ENCODE assay signal across 8 cellular contexts in the genomic region with DNA sequence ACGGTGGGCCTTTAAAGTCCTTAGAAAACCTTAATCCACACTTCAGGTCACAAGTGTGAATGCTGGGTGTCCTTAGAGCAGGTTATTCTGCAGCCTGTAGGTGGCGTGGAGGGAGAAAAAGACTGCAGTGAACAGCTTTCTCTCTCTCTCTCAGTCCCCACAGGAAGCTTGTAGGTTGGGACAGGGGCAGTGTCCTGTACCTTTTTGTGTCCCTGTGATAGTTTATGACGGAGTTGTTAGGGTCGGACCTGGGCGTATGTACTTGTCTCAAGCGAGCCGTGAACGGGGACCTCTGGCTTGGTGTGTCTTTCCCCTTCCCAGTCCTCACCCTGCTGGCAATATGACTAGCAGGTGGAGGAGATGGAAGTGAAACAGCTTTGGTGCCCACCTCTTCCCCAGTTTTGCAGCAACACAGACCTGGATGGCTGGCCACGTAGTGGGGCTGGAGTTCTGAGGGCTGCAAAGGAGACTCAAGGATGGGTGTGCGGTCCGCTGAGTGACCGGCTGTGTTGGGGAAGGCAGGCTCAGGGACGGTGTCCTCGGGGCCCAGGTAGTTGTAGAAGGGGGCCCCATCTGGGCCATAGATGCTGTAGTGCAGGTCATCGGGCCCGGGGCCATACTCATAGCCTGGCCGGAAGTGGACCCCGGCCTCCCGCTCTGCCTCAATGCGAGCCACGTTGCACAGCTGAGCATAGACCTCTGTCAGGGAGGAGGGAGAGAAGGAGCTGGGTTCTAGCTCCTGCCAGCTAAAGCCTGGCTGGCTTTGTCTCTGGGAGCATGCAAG. TPM values are rescaled to one million over a fixed set of nuclear protein-coding genes. Genes with fewer than 3 reads are reported as not detected.
DNase-seq lines count a peak whose midpoint lies in the region; ATAC-seq and TF ChIP-seq lines count a peak whose summit lies in the region.

No MANE protein-coding gene starts in this region.

- no peaks in the 10 kb centered on the region for H3K36me3 Mint-ChIP-seq in activated CD4-positive, alpha-beta memory T cell treated with anti-CD3 and anti-CD28 coated beads for 36 hours

- H3K4me2 ChIP-seq in KMS-11: peak overlapping the region; percentile 42; the same call in 1 of the 2 replicates

- 81% methylated on average over 21 of the region's 21 CpGs for WGBS in right cardiac atrium

- peak; percentile 35 for ATAC-seq in right cardiac atrium
- ATAC-seq in HG03045 (IDR thresholded peaks at IDR 0.05; ENCODE audit: unreplicated experiment): no peak
- no peak for ATAC-seq in GM19351 (IDR thresholded peaks at IDR 0.05; ENCODE audit: unreplicated experiment)

- H2AFZ ChIP-seq in KMS-11 (ENCODE audit: low read depth): no peak overlapping the region

- no peaks in the 10 kb centered on the region for H3K27me3 Mint-ChIP-seq in activated CD4-positive, alpha-beta memory T cell treated with anti-CD3 and anti-CD28 coated beads for 36 hours

- H3K4me3 ChIP-seq in KMS-11 (IDR thresholded peaks at IDR 0.05; ENCODE audit: insufficient read depth, low read depth, low read length) (no peak overlapping the region), right cardiac atrium (ENCODE audit: low read length) (no peak overlapping the region)

- H3K27ac ChIP-seq in KMS-11 (no peak overlapping the region), right cardiac atrium (ENCODE audit: low read length) (no peak overlapping the region)

- no peak overlapping the region for H3K27ac Mint-ChIP-seq in activated CD4-positive, alpha-beta memory T cell treated with anti-CD3 and anti-CD28 coated beads for 36 hours

- no peaks in the 10 kb centered on the region for H3K9me3 Mint-ChIP-seq in activated CD4-positive, alpha-beta memory T cell treated with anti-CD3 and anti-CD28 coated beads for 36 hours

- DNase-seq in EH (ENCODE audit: low read depth) (peak; percentile 52), right cardiac atrium (peak in 2 of 3 donors; percentile 39 to 43), GOT3 (lab: John Stamatoyannopoulos, UW) (no peak), NCI-H2029 treated with DMSO at 0.1 percent for 48 hours (lab: John Stamatoyannopoulos, UW) (no peak)
- peak; percentile 18 for DNase-seq in activated CD4-positive, alpha-beta memory T cell treated with anti-CD3 and anti-CD28 coated beads for 36 hours

- no peak overlapping the region for H3K9ac ChIP-seq in KMS-11

- no peak overlapping the region for H3K4me3 Mint-ChIP-seq in activated CD4-positive, alpha-beta memory T cell treated with anti-CD3 and anti-CD28 coated beads for 36 hours

- intact Hi-C loops in activated CD4-positive, alpha-beta memory T cell treated with anti-CD3 and anti-CD28 coated beads for 36 hours (cut with micrococcal nuclease): no loop called here
- intact Hi-C loops in right cardiac atrium (cut with DNase I): loop anchor here in 3 of 4 donors (5.0 to 10.0 kb wide), 2 partner anchors 110 to 112 kb away; a partner anchor contains a TSS

- H3K4me1 Mint-ChIP-seq in activated CD4-positive, alpha-beta memory T cell treated with anti-CD3 and anti-CD28 coated beads for 36 hours (ENCODE audit: low read depth): no peaks in the 10 kb centered on the region

- H3K36me3 ChIP-seq in KMS-11 (ENCODE audit: insufficient read depth): no peaks in the 10 kb centered on the region

- H4K20me1 ChIP-seq in KMS-11 (ENCODE audit: insufficient read depth): no peaks in the 10 kb centered on the region

- H3K79me2 ChIP-seq in KMS-11 (ENCODE audit: insufficient read depth, low read depth): no peaks in the 10 kb centered on the region

- H3K27me3 ChIP-seq in KMS-11 (ENCODE audit: insufficient read depth, low read depth): no peaks in the 10 kb centered on the region
- H3K27me3 ChIP-seq in right cardiac atrium (ENCODE audit: control insufficient read depth, insufficient read depth): no peaks in the 10 kb centered on the region

- TF ChIP-seq CTCF in KMS-11 (conservative IDR thresholded peaks at IDR 0.05; ENCODE audit: low read depth, low read length): peak; percentile 61

- no peaks in the 10 kb centered on the region for H3K9me3 ChIP-seq in right cardiac atrium (ENCODE audit: control insufficient read depth, low read length)

- H3K4me1 ChIP-seq in KMS-11 (ENCODE audit: low read depth, poor library complexity, severe bottlenecking) (no peaks in the 10 kb centered on the region), right cardiac atrium (ENCODE audit: control insufficient read depth, insufficient read depth, low read length) (no peaks in the 10 kb centered on the region)

- CTCF ChIA-PET in activated CD4-positive, alpha-beta memory T cell treated with anti-CD3 and anti-CD28 coated beads for 36 hours (lab: Charles Lee): interaction anchor here (0.8 to 1.1 kb wide), 3 partner anchors 13 to 106 kb away, joined by 3 read pairs; no protein-coding TSS in a partner anchor

- POLR2A ChIA-PET in activated CD4-positive, alpha-beta memory T cell treated with anti-CD3 and anti-CD28 coated beads for 36 hours (lab: Charles Lee): no interaction called here

RNA-seq across cellular contexts. Expression of a gene that starts 8.9 kb away (rescaled TPM):
- 10 to 100 TPM; 33.6 to 35.2 TPM for total RNA-seq in activated CD4-positive, alpha-beta memory T cell treated with anti-CD3 and anti-CD28 coated beads for 36 hours
- 10 to 100 TPM; 29.2 to 40.0 (median 34.9) TPM for total RNA-seq in right cardiac atrium
- 45.1 TPM for polyA plus RNA-seq in right cardiac atrium

RNA-seq across cellular contexts. Expression of a gene that starts 9.3 kb away (rescaled TPM):
- 10 to 100 TPM; 44.6 to 46.3 TPM for total RNA-seq in activated CD4-positive, alpha-beta memory T cell treated with anti-CD3 and anti-CD28 coated beads for 36 hours
- total RNA-seq in right cardiac atrium: 100 to 1,000 TPM; 116 to 142 (median 120) TPM
- polyA plus RNA-seq in right cardiac atrium: 170 TPM

Comparison
In these comparisons a context has a peak if more than half of its experiments do, and no peak if none do; other contexts are left out.
1. DNase-seq: peak in EH (single experiment), activated CD4-positive, alpha-beta memory T cell treated with anti-CD3 and anti-CD28 coated beads for 36 hours (single experiment) and right cardiac atrium (2 of 3); none in GOT3 (single experiment) and NCI-H2029 treated with DMSO at 0.1 percent for 48 hours (single experiment).
2. ATAC-seq: peak in right cardiac atrium (2 of 2); none in HG03045 (single experiment) and GM19351 (single experiment).